Comparison of ENCODE assay signal across 19 cellular contexts in genomic region chr2:238589591-238590460, GRCh38.
"Had no signal": no experiment of that assay in that cellular context is flagged by ENCODE, and none has a peak within 500 bp of the region (broad histone marks: within the 10 kb centered on the region; RNA-seq: fewer than 3 reads in every experiment).

No MANE protein-coding gene starts in this region.

- H3K4me1 Mint-ChIP-seq: activated CD4-positive, alpha-beta T cell treated with anti-CD3 and anti-CD28 coated beads for 36 hours; activated naive CD8-positive, alpha-beta T cell treated with anti-CD3 and anti-CD28 coated beads for 36 hours; central memory CD8-positive, alpha-beta T cell; naive thymus-derived CD8-positive, alpha-beta T cell had no signal

- H3K27ac Mint-ChIP-seq: activated CD4-positive, alpha-beta memory T cell treated with anti-CD3 and anti-CD28 coated beads for 36 hours; activated CD4-positive, alpha-beta T cell treated with anti-CD3 and anti-CD28 coated beads for 36 hours; activated naive CD8-positive, alpha-beta T cell treated with anti-CD3 and anti-CD28 coated beads for 36 hours; brain; naive thymus-derived CD8-positive, alpha-beta T cell; stimulated activated naive CD8-positive, alpha-beta T cell treated with anti-CD3 and anti-CD28 coated beads, Interleukin-15, Interleukin-2, amounts not matched to agents 100 ng/mL and 50 ng/mL, for 24 hours had no signal

- H3K9me3 Mint-ChIP-seq: activated CD4-positive, alpha-beta memory T cell treated with anti-CD3 and anti-CD28 coated beads for 36 hours; activated naive CD8-positive, alpha-beta T cell treated with anti-CD3 and anti-CD28 coated beads for 36 hours; central memory CD8-positive, alpha-beta T cell; naive thymus-derived CD8-positive, alpha-beta T cell; stimulated activated naive CD8-positive, alpha-beta T cell treated with anti-CD3 and anti-CD28 coated beads, Interleukin-15, Interleukin-2, amounts not matched to agents 100 ng/mL and 50 ng/mL, for 24 hours had no signal

- H3K27ac ChIP-seq: coronary artery, esophagus squamous epithelium, neutrophil, VCaP had no signal

- ATAC-seq: activated CD4-positive, alpha-beta T cell treated with anti-CD3 and anti-CD28 coated beads for 36 hours; mucosa of descending colon; naive thymus-derived CD8-positive, alpha-beta T cell had no signal

- H3K27me3 ChIP-seq: esophagus squamous epithelium, neutrophil had no signal

- H3K4me3 ChIP-seq: coronary artery, esophagus squamous epithelium, mucosa of descending colon had no signal

- H3K4me3 Mint-ChIP-seq: activated CD4-positive, alpha-beta memory T cell treated with anti-CD3 and anti-CD28 coated beads for 36 hours; activated CD4-positive, alpha-beta T cell treated with anti-CD3 and anti-CD28 coated beads for 36 hours; activated naive CD8-positive, alpha-beta T cell treated with anti-CD3 and anti-CD28 coated beads for 36 hours; brain; central memory CD8-positive, alpha-beta T cell; naive thymus-derived CD8-positive, alpha-beta T cell; stimulated activated naive CD8-positive, alpha-beta T cell treated with anti-CD3 and anti-CD28 coated beads, Interleukin-15, Interleukin-2, amounts not matched to agents 100 ng/mL and 50 ng/mL, for 24 hours had no signal

- H3K4me1 ChIP-seq: esophagus squamous epithelium had no signal

- H3K9me3 ChIP-seq: esophagus squamous epithelium, mucosa of descending colon, neutrophil had no signal

- DNase-seq: activated CD4-positive, alpha-beta memory T cell treated with anti-CD3 and anti-CD28 coated beads for 36 hours; activated CD4-positive, alpha-beta T cell treated with anti-CD3 and anti-CD28 coated beads for 36 hours; activated CD8-positive, alpha-beta memory T cell treated with anti-CD3 and anti-CD28 coated beads, Interleukin-2, amount 50 U/mL, for 4 hours; activated naive CD8-positive, alpha-beta T cell treated with anti-CD3 and anti-CD28 coated beads for 36 hours; amygdala; esophagus squamous epithelium; hypothalamus; mammary epithelial cell; mucosa of descending colon; naive thymus-derived CD8-positive, alpha-beta T cell; small intestine; stimulated activated CD4-positive, alpha-beta T cell treated with anti-CD3 and anti-CD28 coated beads, Interleukin-4, amount 100 ng/mL, for 4 hours; stimulated activated CD8-positive, alpha-beta memory T cell treated with anti-CD3 and anti-CD28 coated beads, Interleukin-4, amount 100 ng/mL, for 48 hours had no signal

- H3K36me3 Mint-ChIP-seq: activated CD4-positive, alpha-beta memory T cell treated with anti-CD3 and anti-CD28 coated beads for 36 hours; activated naive CD8-positive, alpha-beta T cell treated with anti-CD3 and anti-CD28 coated beads for 36 hours; brain; naive thymus-derived CD8-positive, alpha-beta T cell had no signal

- H3K27me3 Mint-ChIP-seq: activated CD4-positive, alpha-beta memory T cell treated with anti-CD3 and anti-CD28 coated beads for 36 hours; activated naive CD8-positive, alpha-beta T cell treated with anti-CD3 and anti-CD28 coated beads for 36 hours; brain; stimulated activated naive CD8-positive, alpha-beta T cell treated with anti-CD3 and anti-CD28 coated beads, Interleukin-15, Interleukin-2, amounts not matched to agents 100 ng/mL and 50 ng/mL, for 24 hours had no signal

- H3K36me3 ChIP-seq: esophagus squamous epithelium, neutrophil had no signal
